ENCODE assay signal across 16 cellular contexts in genomic region chr6:122049341-122049740, GRCh38.
DNase-seq lines count a peak whose midpoint lies in the region; ATAC-seq and TF ChIP-seq lines count a peak whose summit lies in the region.
"Had no signal": no experiment of that assay in that cellular context is flagged by ENCODE, and none has a peak within 500 bp of the region (broad histone marks: within the 10 kb centered on the region; RNA-seq: fewer than 3 reads in every experiment).

No MANE protein-coding gene starts in this region.

- H3K79me2 ChIP-seq in OCI-LY7 (ENCODE audit: insufficient read depth, low read depth, low read length), result no peaks in the 10 kb centered on the region

- DNase-seq in AG08395 (ENCODE audit: low spot score), result peak; percentile 36
- peak; percentile 31 for DNase-seq in OCI-M1 (lab: John Stamatoyannopoulos, UW)
- no peak for DNase-seq in esophagus muscularis mucosa (ENCODE audit: extremely low spot score)
- peak; percentile 39 for DNase-seq in myocyte (ENCODE audit: low read depth)
- DNase-seq in OCI-LY7 (ENCODE audit: low spot score), result no peak
- no peak for DNase-seq in erythroblast (lab: John Stamatoyannopoulos, UW)
- no peak for DNase-seq in NOMO-1 (lab: John Stamatoyannopoulos, UW; ENCODE audit: unreplicated experiment in 2 of 2)
- DNase-seq: activated CD8-positive, alpha-beta T cell treated with anti-CD3 and anti-CD28 coated beads, Interleukin-2, amount 10 ng/mL, durations not matched to agents 7 days and 5 days; activated naive CD4-positive, alpha-beta T cell treated with Interleukin-2 at 50 U/mL for 16 hours; AML-193; GDM1; NCI-H1694 treated with DMSO at 0.1 percent for 48 hours; NCI-H82; sigmoid colon; transverse colon had no signal

- POLR2A ChIA-PET in OCI-LY7 (lab: Charles Lee), result no interaction called here

- H3K27me3 ChIP-seq in esophagus muscularis mucosa, result no peaks in the 10 kb centered on the region
- H3K27me3 ChIP-seq: sigmoid colon, transverse colon had no signal

- H2AFZ ChIP-seq in OCI-LY7 (ENCODE audit: low read length), result no peak overlapping the region

- H3K9me3 ChIP-seq in esophagus muscularis mucosa (no peaks in the 10 kb centered on the region), OCI-LY7 (ENCODE audit: low read length) (no peaks in the 10 kb centered on the region)
- H3K9me3 ChIP-seq: sigmoid colon, transverse colon had no signal

- 43% methylated on average over 6 of the region's 6 CpGs for whole genome bisulfite sequencing in esophagus muscularis mucosa

- H3K4me2 ChIP-seq in OCI-LY7 (ENCODE audit: low read length), result no peak overlapping the region

- peak overlapping the region; percentile 65 to 74 (median 66) for H3K27ac ChIP-seq in esophagus muscularis mucosa (replicated peaks in 1 of 4)
- H3K27ac ChIP-seq in OCI-LY7 (ENCODE audit: low read depth, low read length, poor library complexity, severe bottlenecking), result no peak overlapping the region
- H3K27ac ChIP-seq: transverse colon had no signal

- CTCF ChIA-PET in OCI-LY7 (lab: Charles Lee; ENCODE audit: unreplicated experiment), result no interaction called here

- no TSS peak for BruUV-seq in OCI-LY7 (replicated peaks; lab: Mats Ljungman, UMichigan)

- H3K4me1 ChIP-seq in esophagus muscularis mucosa, result peaks cover 0 to 42% (median 33%) of the 10 kb centered on the region in 4 donors
- H3K4me1 ChIP-seq in OCI-LY7 (ENCODE audit: insufficient read depth, low read length, poor library complexity, severe bottlenecking), result no peaks in the 10 kb centered on the region
- H3K4me1 ChIP-seq: transverse colon had no signal

- no peaks in the 10 kb centered on the region for H3K36me3 ChIP-seq in esophagus muscularis mucosa
- H3K36me3 ChIP-seq in OCI-LY7 (ENCODE audit: insufficient read depth, low read length), result no peaks in the 10 kb centered on the region
- H3K36me3 ChIP-seq: sigmoid colon, transverse colon had no signal

- no peak for ATAC-seq in GM18520 (IDR thresholded peaks at IDR 0.05; ENCODE audit: unreplicated experiment)
- ATAC-seq: activated CD8-positive, alpha-beta T cell treated with anti-CD3 and anti-CD28 coated beads, Interleukin-2, amount 10 ng/mL, durations not matched to agents 7 days and 5 days had no signal

- no peak for TF ChIP-seq EP300 in esophagus muscularis mucosa (IDR thresholded peaks at IDR 0.05)

- TF ChIP-seq CTCF in esophagus muscularis mucosa (IDR thresholded peaks at IDR 0.05) (no peak), OCI-LY7 (conservative IDR thresholded peaks at IDR 0.05; ENCODE audit: low read length) (no peak)

- H3K4me3 ChIP-seq in esophagus muscularis mucosa (peak overlapping the region; percentile 2 to 36 (median 24)), OCI-LY7 (ENCODE audit: low read depth, low read length, poor library complexity, severe bottlenecking) (no peak overlapping the region)
- H3K4me3 ChIP-seq: sigmoid colon, transverse colon had no signal

- intact Hi-C loops in esophagus muscularis mucosa (cut with DNase I), result no loop called here
- intact Hi-C loops in OCI-LY7 (cut with micrococcal nuclease; ENCODE audit: unreplicated experiment), result no loop called here

- no peaks in the 10 kb centered on the region for H3K9me2 ChIP-seq in OCI-LY7 (ENCODE audit: insufficient read depth, low read length)

- TF ChIP-seq POLR2A in esophagus muscularis mucosa (IDR thresholded peaks at IDR 0.05; ENCODE audit: low read depth), result no peak
- no peak for TF ChIP-seq POLR2A in erythroblast (IDR thresholded peaks at IDR 0.05; ENCODE audit: low read length)

- no peaks in the 10 kb centered on the region for H4K20me1 ChIP-seq in OCI-LY7 (ENCODE audit: insufficient read depth, low read length)

Comparison
In these comparisons a context has a peak if more than half of its experiments do, and no peak if none do; other contexts are left out.
1. DNase-seq: peak in AG08395 (single experiment), OCI-M1 (single experiment) and myocyte (single experiment); none in esophagus muscularis mucosa (single experiment), OCI-LY7 (single experiment), erythroblast (0 of 2) and NOMO-1 (0 of 2).